In the genomic region with DNA sequence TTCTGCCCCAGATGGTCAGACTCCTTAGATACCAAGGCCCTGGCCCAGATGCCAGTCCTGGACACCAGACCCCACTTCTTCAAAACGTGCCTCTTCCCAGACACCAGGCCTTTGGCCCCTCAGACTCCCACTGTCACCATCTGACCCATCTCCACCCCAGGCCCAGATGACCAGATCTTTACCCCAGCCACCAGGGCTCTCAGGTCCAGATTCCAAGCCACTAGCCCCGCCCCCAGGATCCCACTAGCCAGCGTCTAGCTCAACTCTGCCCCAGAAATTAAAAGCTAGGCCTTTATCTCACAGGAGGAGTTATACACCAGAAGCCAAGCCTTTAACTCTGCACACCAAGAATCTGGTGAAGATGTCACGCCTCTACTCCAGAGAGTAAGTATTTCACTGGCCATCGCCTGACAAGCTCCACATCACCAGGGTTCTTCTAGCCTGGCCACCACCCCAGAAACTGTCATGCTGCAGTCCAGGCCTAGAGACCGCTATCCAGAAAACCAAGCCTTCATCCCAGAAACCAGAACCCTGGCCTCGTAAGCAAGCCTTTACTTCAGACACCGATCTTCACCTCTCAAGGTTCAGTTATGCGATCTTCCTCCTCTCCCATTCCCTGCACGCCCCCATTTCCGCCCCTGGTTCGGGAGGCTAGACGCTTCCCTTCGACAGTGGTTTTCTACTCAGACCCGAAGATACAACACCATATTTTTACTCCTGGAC, we compare ENCODE assay signal across 8 cellular contexts. TPM values are rescaled to one million over a fixed set of nuclear protein-coding genes. Genes with fewer than 3 reads are reported as not detected.
DNase-seq lines count a peak whose midpoint lies in the region; ATAC-seq lines count a peak whose summit lies in the region.

No MANE protein-coding gene starts in this region.

- H3K4me3 Mint-ChIP-seq in T-helper 17 cell, result peak overlapping the region; percentile 100

- H3K36me3 Mint-ChIP-seq in T-helper 17 cell (ENCODE audit: low read depth), result peaks cover 5% of the 10 kb centered on the region

- no peaks in the 10 kb centered on the region for H3K9me3 ChIP-seq in T-helper 17 cell (ENCODE audit: control insufficient read depth, low read length, poor library complexity, severe bottlenecking)

- H3K4me3 ChIP-seq in GM08714 (ENCODE audit: low read length) (peak overlapping the region; percentile 82), rectal smooth muscle tissue (ENCODE audit: low read length) (peak overlapping the region; percentile 95)

- H3K27me3 ChIP-seq in rectal smooth muscle tissue (ENCODE audit: control insufficient read depth, insufficient read depth, low read length), result no peaks in the 10 kb centered on the region

- H3K27ac ChIP-seq in rectal smooth muscle tissue (ENCODE audit: low read depth, low read length), result peak overlapping the region; percentile 79

- DNase-seq in T-helper 17 cell, result no peak
- peak; percentile 4 for DNase-seq in fibroblast of peridontal ligament (ENCODE audit: extremely low read depth)
- DNase-seq in SKM-1 treated with dmso at 0.1 percent for 144 hours (lab: John Stamatoyannopoulos, UW; ENCODE audit: unreplicated experiment), result no peak
- no peak for DNase-seq in activated CD8-positive, alpha-beta memory T cell treated with anti-CD3 and anti-CD28 coated beads, Interleukin-2, amount 50 U/mL, for 4 hours
- no peak for DNase-seq in activated CD4-positive, alpha-beta T cell treated with anti-CD3 and anti-CD28 coated beads, Interleukin-2, amount 50 U/mL, for 1 hour

- peaks cover 39% of the 10 kb centered on the region for H3K4me1 Mint-ChIP-seq in T-helper 17 cell

- peak overlapping the region; percentile 84 for H3K9ac ChIP-seq in rectal smooth muscle tissue (ENCODE audit: low read length)

- H3K27ac Mint-ChIP-seq in T-helper 17 cell, result peak overlapping the region; percentile 100

- ATAC-seq in T-helper 17 cell, result no peak
- ATAC-seq in activated CD4-positive, CD25-positive, alpha-beta regulatory T cell treated with anti-CD3 and anti-CD28 coated beads, Interleukin-2, amount 50 U/mL, for 24 hours, result no peak

- H3K4me1 ChIP-seq in rectal smooth muscle tissue (ENCODE audit: control insufficient read depth, insufficient read depth, low read length), result peaks cover 10% of the 10 kb centered on the region

- H3K36me3 ChIP-seq in rectal smooth muscle tissue (ENCODE audit: control insufficient read depth, insufficient read depth, low read length), result peaks cover 9% of the 10 kb centered on the region

- H3K27me3 Mint-ChIP-seq in T-helper 17 cell, result no peaks in the 10 kb centered on the region

RNA-seq across cellular contexts. Expression of a gene that starts 0.6 kb away (rescaled TPM):
- total RNA-seq in T-helper 17 cell, result 10 to 100 TPM; 56.3 to 70.1 TPM

RNA-seq across cellular contexts. Expression of a gene that starts 0.8 kb away (rescaled TPM):
- total RNA-seq in T-helper 17 cell, result 100 to 1,000 TPM; 106 to 109 TPM

RNA-seq across cellular contexts. Expression of a gene that starts 4.8 kb away (rescaled TPM):
- total RNA-seq in T-helper 17 cell, result 1 to 10 TPM; 2.0 to 9.1 TPM

RNA-seq across cellular contexts. Expression of a gene that starts 8.2 kb away (rescaled TPM):
- 100 to 1,000 TPM; 256 to 274 TPM for total RNA-seq in T-helper 17 cell

RNA-seq across cellular contexts. Expression of a gene that starts 33.1 kb away (rescaled TPM):
- under 1 TPM; 0.12 to 0.44 TPM for total RNA-seq in T-helper 17 cell
